ENCODE assay signal across 33 cellular contexts in the genomic region with DNA sequence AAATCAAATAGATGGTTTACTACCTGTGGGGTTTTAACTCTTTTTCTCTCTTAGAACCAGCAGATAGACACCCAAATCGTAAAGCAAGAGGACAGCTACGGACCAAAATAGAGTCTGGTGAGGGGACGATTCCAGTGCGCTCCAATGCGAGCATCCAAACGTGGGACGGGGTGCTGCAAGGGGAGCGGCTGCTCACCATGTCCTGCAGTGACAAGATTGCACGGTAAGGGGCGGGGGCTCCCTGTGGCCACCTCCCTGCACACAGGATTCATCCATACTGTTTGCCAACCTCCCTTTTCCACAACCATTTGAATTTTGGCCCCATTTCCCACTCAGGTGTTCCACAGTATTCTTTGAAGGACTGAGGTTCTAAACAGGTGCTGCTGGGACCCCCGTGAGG.
A peak's percentile ranks its signal among the peaks of the same experiment; 100 is the strongest.
DNase-seq lines count a peak whose midpoint lies in the region; ATAC-seq and TF ChIP-seq lines count a peak whose summit lies in the region.
"Had no signal": no experiment of that assay in that cellular context is flagged by ENCODE, and none has a peak within 500 bp of the region (broad histone marks: within the 10 kb centered on the region; RNA-seq: fewer than 3 reads in every experiment).

No MANE protein-coding gene starts in this region.

- no peak for ATAC-seq in HG02623 (IDR thresholded peaks at IDR 0.05; ENCODE audit: unreplicated experiment)
- no peak for ATAC-seq in HG03108 (IDR thresholded peaks at IDR 0.05; ENCODE audit: unreplicated experiment)
- ATAC-seq: A549; CD8-positive, alpha-beta T cell had no signal

- H3K4me3 ChIP-seq in H7 (ENCODE audit: insufficient read depth, low read depth, low read length) = no peak overlapping the region
- no peak overlapping the region for H3K4me3 ChIP-seq in esophagus muscularis mucosa
- H3K4me3 ChIP-seq: A549; BLaER1; BLaER1 treated with 17β-estradiol and CSF1 and Interleukin-3, amounts not matched to agents 10 nM and 100 nM had no signal

- H3K9me3 ChIP-seq in esophagus muscularis mucosa = peaks cover 8 to 28% (median 24%) of the 10 kb centered on the region in 4 donors
- H3K9me3 ChIP-seq: BE2C had no signal

- no peak for TF ChIP-seq EP300 in esophagus muscularis mucosa (IDR thresholded peaks at IDR 0.05)

- intact Hi-C loops in esophagus muscularis mucosa (cut with DNase I) = no loop called here
- intact Hi-C loops in posterior vena cava (cut with DNase I) = no loop called here

- H3K36me3 ChIP-seq in H7 (replicated peaks; ENCODE audit: control insufficient read depth, insufficient read depth, low read length) = no peaks in the 10 kb centered on the region
- peaks cover 85 to 99% (median 93%) of the 10 kb centered on the region in 4 donors for H3K36me3 ChIP-seq in esophagus muscularis mucosa

- WGBS in esophagus muscularis mucosa = 93% methylated on average over 11 of the region's 11 CpGs

- TF ChIP-seq CTCF in esophagus muscularis mucosa (IDR thresholded peaks at IDR 0.05) = no peak

- H3K27me3 ChIP-seq in H7 (ENCODE audit: control insufficient read depth, insufficient read depth, low read length) = no peaks in the 10 kb centered on the region
- no peaks in the 10 kb centered on the region for H3K27me3 ChIP-seq in esophagus muscularis mucosa
- H3K27me3 ChIP-seq: BE2C; BLaER1; BLaER1 treated with 17β-estradiol and CSF1 and Interleukin-3, amounts not matched to agents 10 nM and 100 nM had no signal

- no peaks in the 10 kb centered on the region for H3K4me1 ChIP-seq in esophagus muscularis mucosa
- H3K4me1 ChIP-seq: A549; BE2C; BLaER1; BLaER1 treated with 17β-estradiol and CSF1 and Interleukin-3, amounts not matched to agents 10 nM and 100 nM; Caco-2 had no signal

- peak; percentile 26 for DNase-seq in activated CD8-positive, alpha-beta memory T cell treated with anti-CD3 and anti-CD28 coated beads for 24 hours
- DNase-seq in activated CD8-positive, alpha-beta memory T cell treated with anti-CD3 and anti-CD28 coated beads, Interleukin-2, amount 50 U/mL, for 48 hours = no peak
- DNase-seq in H7 (peak; percentile 1), esophagus muscularis mucosa (ENCODE audit: extremely low spot score) (peak; percentile 57), posterior vena cava (ENCODE audit: low spot score) (peak; percentile 64), NOMO-1 (lab: John Stamatoyannopoulos, UW; ENCODE audit: unreplicated experiment in 2 of 2) (no peak)
- DNase-seq: 8988T; ACHN; AML-193; BE2C; C1 segment of cervical spinal cord; Caco-2; Calu3; CD4-positive, alpha-beta memory T cell; CD4-positive, alpha-beta T cell; CD4-positive, CD25-positive, alpha-beta regulatory T cell; CD8-positive, alpha-beta memory T cell; CD8-positive, alpha-beta T cell; COR-L47; DMS 273 treated with DMSO at 0.1 percent for 48 hours; DMS153; DMS53; DMS79; DMS79 treated with DMSO at 0.1 percent for 48 hours; DND-41; EL had no signal

- no peak for TF ChIP-seq POLR2A in esophagus muscularis mucosa (IDR thresholded peaks at IDR 0.05; ENCODE audit: low read depth)

- no peak overlapping the region for H3K27ac ChIP-seq in esophagus muscularis mucosa (replicated peaks in 1 of 4)
- H3K27ac ChIP-seq: 22Rv1; A549; BLaER1; BLaER1 treated with 17β-estradiol and CSF1 and Interleukin-3, amounts not matched to agents 10 nM and 100 nM; C4-2B had no signal

Comparison
In these comparisons a context has a peak if more than half of its experiments do, and no peak if none do; other contexts are left out.
1. DNase-seq: peak in activated CD8-positive, alpha-beta memory T cell treated with anti-CD3 and anti-CD28 coated beads for 24 hours (single experiment), H7 (single experiment), esophagus muscularis mucosa (single experiment) and posterior vena cava (single experiment); none in activated CD8-positive, alpha-beta memory T cell treated with anti-CD3 and anti-CD28 coated beads, Interleukin-2, amount 50 U/mL, for 48 hours (single experiment) and NOMO-1 (0 of 2).